Comparison of ENCODE assay signal across 17 cellular contexts in genomic region chr11:130156108-130157022, GRCh38. TPM values are rescaled to one million over a fixed set of nuclear protein-coding genes. Genes with fewer than 3 reads are reported as not detected.
DNase-seq lines count a peak whose midpoint lies in the region; ATAC-seq and TF ChIP-seq lines count a peak whose summit lies in the region.
"Had no signal": no experiment of that assay in that cellular context is flagged by ENCODE, and none has a peak within 500 bp of the region (broad histone marks: within the 10 kb centered on the region; RNA-seq: fewer than 3 reads in every experiment).

No MANE protein-coding gene starts in this region.

- in situ Hi-C loops in IMR-90 (cut with MboI; ENCODE audit: low sequenced_read_pairs) (no loop called here), G401 (cut with HindIII; ENCODE audit: low sequenced_read_pairs) (no loop called here)

- peaks cover 40% of the 10 kb centered on the region for H3K27me3 ChIP-seq in IMR-90 (ENCODE audit: control insufficient read depth, insufficient read depth, low read length)

- no peak overlapping the region for H2AFZ ChIP-seq in IMR-90 (replicated peaks; ENCODE audit: low read length, poor library complexity)

- H2BK5ac ChIP-seq in IMR-90 (ENCODE audit: low read depth, low read length, poor library complexity, severe bottlenecking), result no peak overlapping the region

- H4K20me1 ChIP-seq in IMR-90 (ENCODE audit: insufficient read depth, low read length), result no peaks in the 10 kb centered on the region

- no peak overlapping the region for H4K5ac ChIP-seq in IMR-90 (ENCODE audit: low read depth, low read length)

- H2AK5ac ChIP-seq in IMR-90 (ENCODE audit: low read depth, low read length), result no peak overlapping the region

- no peak overlapping the region for H2BK120ac ChIP-seq in IMR-90 (ENCODE audit: low read depth, low read length)

- no peak overlapping the region for H3K4me2 ChIP-seq in IMR-90 (ENCODE audit: low read depth, low read length)

- H3K79me1 ChIP-seq in IMR-90 (ENCODE audit: low read depth in 1 of 2, low read length in 2 of 2), result no peaks in the 10 kb centered on the region

- no peak overlapping the region for H3K4me3 ChIP-seq in IMR-90 (ENCODE audit: insufficient read depth, low read depth, low read length)
- H3K4me3 ChIP-seq: cardiac muscle cell, SK-N-MC had no signal

- TF ChIP-seq CTCF in IMR-90 (conservative IDR thresholded peaks at IDR 0.05; ENCODE audit: low read depth, low read length), result no peak

- peaks cover 7% of the 10 kb centered on the region for H3K36me3 Mint-ChIP-seq in T-helper 17 cell (ENCODE audit: low read depth)

- BruUV-seq in IMR-90 (replicated peaks; lab: Mats Ljungman, UMichigan), result no TSS peak

- H3K56ac ChIP-seq in IMR-90 (ENCODE audit: extremely low read depth, insufficient read depth, low read length), result no peak overlapping the region

- H3K9me3 ChIP-seq in IMR-90 (ENCODE audit: control insufficient read depth, insufficient read depth, low read length), result no peaks in the 10 kb centered on the region
- no peaks in the 10 kb centered on the region for H3K9me3 ChIP-seq in T-helper 17 cell (ENCODE audit: control insufficient read depth, low read length, poor library complexity, severe bottlenecking)

- peak; percentile 82 for DNase-seq in CD1c-positive myeloid dendritic cell (ENCODE audit: extremely low spot score)
- no peak for DNase-seq in IMR-90
- no peak for DNase-seq in T-helper 17 cell
- peak; percentile 59 for DNase-seq in hepatic stellate cell (ENCODE audit: low spot score)
- DNase-seq in head of caudate nucleus, result no peak
- DNase-seq in NCI-H187 (lab: John Stamatoyannopoulos, UW), result no peak
- no peak for DNase-seq in G401 (ENCODE audit: low spot score)
- DNase-seq: activated CD4-positive, alpha-beta T cell treated with anti-CD3 and anti-CD28 coated beads for 4 hours; COR-L47; erythroblast; GOT3; NCI-H2227 treated with DMSO at 0.1 percent for 48 hours; stimulated activated CD4-positive, alpha-beta T cell treated with anti-CD3 and anti-CD28 coated beads, Interleukin-4, amount 100 ng/mL, for 1 hour; stimulated activated naive CD8-positive, alpha-beta T cell treated with anti-CD3 and anti-CD28 coated beads, Interleukin-15, amount 100 ng/mL, for 72 hours had no signal

- peak overlapping the region; percentile 21 for H3K27ac Mint-ChIP-seq in T-helper 17 cell
- H3K27ac Mint-ChIP-seq: stimulated activated naive CD8-positive, alpha-beta T cell treated with anti-CD3 and anti-CD28 coated beads, Interleukin-15, amount 100 ng/mL, for 72 hours had no signal

- WGBS in IMR-90 (ENCODE audit: extremely low coverage in 2 of 2, insufficient read length in 1 of 2), 2 experiments, result no CpG with 5 or more reads among the region's 11 CpGs

- CTCF ChIA-PET in IMR-90 (lab: Yijun Ruan, JAX), result no interaction called here

- no peaks in the 10 kb centered on the region for H3K36me3 ChIP-seq in IMR-90 (ENCODE audit: control insufficient read depth, insufficient read depth, low read length)
- H3K36me3 ChIP-seq: cardiac muscle cell had no signal

- peaks cover 3% of the 10 kb centered on the region; the same call in 1 of the 2 replicates for H3K9me1 ChIP-seq in IMR-90 (ENCODE audit: insufficient read depth, low read length)

- dilution Hi-C loops in IMR-90 (cut with HindIII; ENCODE audit: low sequenced_read_pairs, unreplicated experiment), result no loop called here

- no peak for TF ChIP-seq RAD21 in IMR-90 (IDR thresholded peaks at IDR 0.05; ENCODE audit: low read length)

- H3K23ac ChIP-seq in IMR-90 (ENCODE audit: low read depth, low read length), result no peak overlapping the region

- peaks cover 17% of the 10 kb centered on the region for H3K4me1 Mint-ChIP-seq in T-helper 17 cell

- H3K4ac ChIP-seq in IMR-90 (ENCODE audit: low read depth, low read length), result no peak overlapping the region

- no peak overlapping the region for H4K91ac ChIP-seq in IMR-90 (ENCODE audit: insufficient read depth, low read depth, low read length)

- H3K27me3 Mint-ChIP-seq in T-helper 17 cell, result peaks cover 27% of the 10 kb centered on the region

- H2BK15ac ChIP-seq in IMR-90 (ENCODE audit: low read depth, low read length), result no peak overlapping the region

- H4K8ac ChIP-seq in IMR-90 (ENCODE audit: low read depth in 2 of 2, low read length in 2 of 2), result no peak overlapping the region

- no peak overlapping the region for H3K18ac ChIP-seq in IMR-90 (ENCODE audit: low read depth, low read length)

- H3K4me3 Mint-ChIP-seq in T-helper 17 cell, result no peak overlapping the region
- H3K4me3 Mint-ChIP-seq: stimulated activated naive CD8-positive, alpha-beta T cell treated with anti-CD3 and anti-CD28 coated beads, Interleukin-15, amount 100 ng/mL, for 72 hours had no signal

- TF ChIP-seq POLR2A in IMR-90 (IDR thresholded peaks at IDR 0.05; ENCODE audit: low read depth, low read length), result no peak

- H3K4me1 ChIP-seq in IMR-90 (ENCODE audit: control insufficient read depth, insufficient read depth, low read length), result no peaks in the 10 kb centered on the region; the same call in 1 of the 2 replicates

- no peak overlapping the region for H3K9ac ChIP-seq in IMR-90 (ENCODE audit: low read depth, low read length)

- H2BK20ac ChIP-seq in IMR-90 (ENCODE audit: low read depth, low read length), result no peak overlapping the region

- ATAC-seq in IMR-90 (ENCODE audit: low read depth), result peak; percentile 19; the same call in 1 of the 2 replicates
- ATAC-seq in T-helper 17 cell, result no peak
- no peak for ATAC-seq in GM18519 (IDR thresholded peaks at IDR 0.05; ENCODE audit: low FRiP score, unreplicated experiment)
- ATAC-seq: stimulated activated naive CD8-positive, alpha-beta T cell treated with anti-CD3 and anti-CD28 coated beads, Interleukin-15, amount 100 ng/mL, for 72 hours had no signal

- POLR2A ChIA-PET in IMR-90 (lab: Charles Lee; ENCODE audit: unreplicated experiment), result no interaction called here

- H3K27ac ChIP-seq in IMR-90 (ENCODE audit: insufficient read depth, low read length), result no peak overlapping the region
- H3K27ac ChIP-seq: cardiac muscle cell, SK-N-MC had no signal

- H2AK9ac ChIP-seq in IMR-90 (replicated peaks; ENCODE audit: low read depth, low read length, poor library complexity), result no peak overlapping the region

- H3K14ac ChIP-seq in IMR-90 (replicated peaks; ENCODE audit: low read depth, low read length), result no peak overlapping the region

- intact Hi-C loops in IMR-90 (cut with micrococcal nuclease), result no loop called here
- intact Hi-C loops in head of caudate nucleus (cut with DNase I), result no loop called here

TF ChIP-seq in IMR-90, 13 proteins besides CTCF, POLR2A, EP300 and RAD21:
- no peak for TF ChIP-seq ELK1 (IDR thresholded peaks at IDR 0.05; ENCODE audit: borderline replicate concordance, low read depth, low read length)
- TF ChIP-seq BHLHE40 (IDR thresholded peaks at IDR 0.05; ENCODE audit: low read depth, low read length), result no peak
- TF ChIP-seq CEBPB (IDR thresholded peaks at IDR 0.05; ENCODE audit: low read depth, low read length), result no peak
- TF ChIP-seq MAFK (IDR thresholded peaks at IDR 0.05; ENCODE audit: low read depth, low read length), result no peak
- TF ChIP-seq RCOR1 (IDR thresholded peaks at IDR 0.05; ENCODE audit: insufficient replicate concordance, low read length), result no peak
- TF ChIP-seq CHD1 (IDR thresholded peaks at IDR 0.05; ENCODE audit: low read depth, low read length), result no peak
- TF ChIP-seq MAZ (IDR thresholded peaks at IDR 0.05; ENCODE audit: borderline replicate concordance, low read depth, low read length), result no peak
- no peak for TF ChIP-seq MXI1 (IDR thresholded peaks at IDR 0.05; ENCODE audit: borderline replicate concordance, low read depth, low read length)
- TF ChIP-seq USF2 (IDR thresholded peaks at IDR 0.05; ENCODE audit: low read depth, low read length), result no peak
- TF ChIP-seq SMC3 (IDR thresholded peaks at IDR 0.05; ENCODE audit: low read depth, low read length), result no peak
- TF ChIP-seq RFX5 (IDR thresholded peaks at IDR 0.05; ENCODE audit: low read depth, low read length), result no peak
- TF ChIP-seq NFE2L2 (IDR thresholded peaks at IDR 0.05; ENCODE audit: low read depth, low read length), result no peak
- TF ChIP-seq FOS (IDR thresholded peaks at IDR 0.05; ENCODE audit: low read depth, low read length), result no peak

RNA-seq across cellular contexts. Expression of gene ST14, which starts 3.2 kb away (rescaled TPM):
- total RNA-seq in IMR-90 (2012; rRNA removed), result not detected in 2 replicates
- polyA plus RNA-seq in IMR-90 (2012; rRNA removed), result not detected in 2 replicates
- not detected in 2 replicates for polyA plus RNA-seq in IMR-90 (2012; cell fraction: cytosol; rRNA removed)
- polyA plus RNA-seq in IMR-90 (2012; cell fraction: nucleus; rRNA removed; ENCODE audit: low replicate concordance), result not detected in 2 replicates
- total RNA-seq in T-helper 17 cell, result 1 to 10 TPM in 1 of 2 donors, under 1 TPM in 1; 0.81 to 1.1 TPM
- not detected in 2 replicates for total RNA-seq in G401 (2014; rRNA removed; shearing (Covaris generic))

Comparison
In these comparisons a context has a peak if more than half of its experiments do, and no peak if none do; other contexts are left out.
1. DNase-seq: peak in CD1c-positive myeloid dendritic cell (single experiment) and hepatic stellate cell (single experiment); none in IMR-90 (single experiment), T-helper 17 cell (0 of 3), head of caudate nucleus (0 of 42), NCI-H187 (0 of 2) and G401 (single experiment).